Comparison of ENCODE assay signal across 13 cellular contexts in the genomic region with DNA sequence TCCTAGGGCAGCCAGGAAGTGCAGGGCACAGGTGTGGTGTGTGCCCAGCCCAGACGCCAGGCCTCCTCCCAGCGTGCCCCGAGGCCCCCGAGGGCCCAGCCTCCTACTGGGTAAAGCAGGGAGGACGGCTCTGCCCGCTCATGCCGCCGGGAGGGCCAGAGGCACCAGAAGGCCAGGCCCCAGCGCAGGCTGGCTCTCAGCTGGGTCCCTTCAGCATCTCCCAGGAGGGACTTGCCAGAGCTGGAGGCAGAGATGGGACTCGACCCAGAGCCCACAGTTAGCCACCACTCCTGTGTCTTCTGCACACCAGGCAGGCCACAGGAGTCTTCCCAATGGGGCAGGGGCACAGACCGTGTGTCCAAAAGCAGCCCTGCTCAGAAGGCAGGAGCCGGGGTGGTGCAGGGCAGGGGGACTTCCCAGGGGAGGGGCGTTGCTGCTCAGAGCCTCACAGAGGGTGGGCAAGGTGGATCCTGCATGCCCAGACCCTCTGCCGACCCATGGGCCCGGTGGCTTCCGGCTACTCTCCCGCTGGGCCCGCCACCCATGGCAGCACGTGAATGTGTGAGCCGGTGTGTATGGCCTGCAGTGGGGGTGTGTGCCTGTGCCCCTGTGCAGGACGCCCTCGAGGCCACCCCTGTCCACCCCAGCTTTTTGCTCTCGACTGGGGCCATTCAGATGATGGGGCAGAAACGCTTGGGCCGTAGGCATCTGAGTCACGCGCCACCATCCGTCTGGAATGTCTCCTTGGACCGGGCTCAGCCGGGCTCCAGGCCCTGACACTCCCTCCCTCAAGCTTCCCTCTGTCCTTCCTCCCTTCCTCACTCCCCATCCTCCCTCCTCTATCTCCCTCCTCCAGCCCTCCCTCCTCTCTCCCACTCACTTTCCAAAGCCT. TPM values are rescaled to one million over a fixed set of nuclear protein-coding genes. Genes with fewer than 3 reads are reported as not detected.
A peak's percentile ranks its signal among the peaks of the same experiment; 100 is the strongest.
DNase-seq lines count a peak whose midpoint lies in the region; ATAC-seq and TF ChIP-seq lines count a peak whose summit lies in the region.
"Had no signal": no experiment of that assay in that cellular context is flagged by ENCODE, and none has a peak within 500 bp of the region (broad histone marks: within the 10 kb centered on the region; RNA-seq: fewer than 3 reads in every experiment).

No MANE protein-coding gene starts in this region.

- H3K9me3 Mint-ChIP-seq in T-cell, result no peaks in the 10 kb centered on the region
- no peaks in the 10 kb centered on the region for H3K9me3 Mint-ChIP-seq in activated T-cell treated with anti-CD3 and anti-CD28 coated beads, Interleukin-2, amount 50 U/mL, for 4 hours

- no peak overlapping the region for H3K27ac Mint-ChIP-seq in T-cell

- H3K4me1 Mint-ChIP-seq in T-cell, result no peaks in the 10 kb centered on the region
- no peaks in the 10 kb centered on the region for H3K4me1 Mint-ChIP-seq in activated T-cell treated with anti-CD3 and anti-CD28 coated beads, Interleukin-2, amount 50 U/mL, for 4 hours (ENCODE audit: low read depth)

- DNase-seq in AG08396 (ENCODE audit: low spot score) (peak; percentile 84), HK-2 (ENCODE audit: unreplicated experiment) (peak; percentile 30), fibroblast of mammary gland (ENCODE audit: low read depth) (peak; percentile 29), medulla oblongata (ENCODE audit: extremely low spot score) (peak; percentile 24), T-cell (no peak)
- DNase-seq in activated T-cell treated with anti-CD3 and anti-CD28 coated beads, Interleukin-2, amount 50 U/mL, for 4 hours, result no peak
- DNase-seq: central memory CD4-positive, alpha-beta T cell; NCI-H2171; occipital lobe; WERI-Rb-1 had no signal

- H3K4me3 Mint-ChIP-seq in T-cell, result no peak overlapping the region
- H3K4me3 Mint-ChIP-seq in activated T-cell treated with anti-CD3 and anti-CD28 coated beads, Interleukin-2, amount 50 U/mL, for 4 hours, result no peak overlapping the region

- TF ChIP-seq CTCF in fibroblast of mammary gland (conservative IDR thresholded peaks at IDR 0.05; ENCODE audit: control insufficient read depth, insufficient read depth, low read depth, low read length), result no peak

- CTCF ChIA-PET in T-cell (lab: Charles Lee), result no interaction called here

- ATAC-seq in HG02870 (IDR thresholded peaks at IDR 0.05; ENCODE audit: unreplicated experiment) (no peak), T-cell (replicated peaks in 1 of 4) (no peak), GM18519 (IDR thresholded peaks at IDR 0.05; ENCODE audit: low FRiP score, unreplicated experiment) (no peak)
- no peak for ATAC-seq in activated T-cell treated with anti-CD3 and anti-CD28 coated beads, Interleukin-2, amount 50 U/mL, for 4 hours

- H3K4me3 ChIP-seq in fibroblast of mammary gland (ENCODE audit: control insufficient read depth, low read depth, low read length), result no peak overlapping the region
- H3K4me3 ChIP-seq: suprapubic skin had no signal

- H3K27me3 Mint-ChIP-seq in T-cell, result peaks cover 6 to 10% of the 10 kb centered on the region in 2 donors
- H3K27me3 Mint-ChIP-seq in activated T-cell treated with anti-CD3 and anti-CD28 coated beads, Interleukin-2, amount 50 U/mL, for 4 hours (ENCODE audit: low read depth), result peaks cover 8% of the 10 kb centered on the region

- POLR2A ChIA-PET in T-cell (lab: Charles Lee), result no interaction called here

- no peaks in the 10 kb centered on the region for H3K36me3 Mint-ChIP-seq in T-cell
- no peaks in the 10 kb centered on the region for H3K36me3 Mint-ChIP-seq in activated T-cell treated with anti-CD3 and anti-CD28 coated beads, Interleukin-2, amount 50 U/mL, for 4 hours (ENCODE audit: insufficient read depth)

RNA-seq across cellular contexts. Expression of a gene that starts 5.7 kb away (rescaled TPM):
- total RNA-seq in T-cell, result 1 to 10 TPM in 4 of 5 donors, under 1 TPM in 1; 0.63 to 1.8 (median 1.6) TPM
- total RNA-seq in activated T-cell treated with anti-CD3 and anti-CD28 coated beads, Interleukin-2, amount 50 U/mL, for 4 hours, result 1 to 10 TPM; 1.3 to 1.6 (median 1.3) TPM

Comparison
In these comparisons a context has a peak if more than half of its experiments do, and no peak if none do; other contexts are left out.
1. DNase-seq: peak in AG08396 (single experiment), HK-2 (single experiment), fibroblast of mammary gland (single experiment) and medulla oblongata (single experiment); none in T-cell (0 of 34) and activated T-cell treated with anti-CD3 and anti-CD28 coated beads, Interleukin-2, amount 50 U/mL, for 4 hours (single experiment).